Comparison of ENCODE assay signal across 8 cellular contexts in the genomic region with DNA sequence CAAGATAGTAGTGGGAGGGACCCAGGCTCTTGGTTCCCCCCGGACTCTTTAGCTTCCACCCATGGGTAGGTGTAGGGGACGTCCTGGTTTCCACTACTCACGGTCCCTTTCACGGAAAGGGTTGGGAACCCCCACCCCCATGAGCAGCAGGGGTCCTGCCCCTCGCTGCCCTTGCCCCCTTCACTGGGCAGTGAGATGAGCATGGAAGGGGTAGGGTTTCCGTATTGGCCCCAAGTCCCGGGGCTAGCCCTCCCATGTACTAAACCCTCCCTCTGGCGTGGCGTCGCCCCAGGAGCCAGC. TPM values are rescaled to one million over a fixed set of nuclear protein-coding genes. Genes with fewer than 3 reads are reported as not detected.
A peak's percentile ranks its signal among the peaks of the same experiment; 100 is the strongest.
DNase-seq lines count a peak whose midpoint lies in the region; ATAC-seq, FAIRE-seq and TF ChIP-seq lines count a peak whose summit lies in the region.

No MANE protein-coding gene starts in this region.

- ATAC-seq in pancreas (no peak), GM18861 (IDR thresholded peaks at IDR 0.05; ENCODE audit: unreplicated experiment) (no peak)

- TF ChIP-seq CTCF in AG10803 (conservative IDR thresholded peaks at IDR 0.05; ENCODE audit: low read length) (no peak), epithelial cell of proximal tubule (conservative IDR thresholded peaks at IDR 0.05; ENCODE audit: low read depth, low read length) (no peak), pancreas (IDR thresholded peaks at IDR 0.05) (no peak)

- DNase-seq in AG10803 (ENCODE audit: low read depth) = no peak
- no peak for DNase-seq in NT2/D1 (ENCODE audit: low read depth, low spot score)
- no peak for DNase-seq in epithelial cell of proximal tubule (ENCODE audit: low read depth)
- no peak for DNase-seq in pancreas
- no peak for DNase-seq in NCI-H2227 treated with DMSO at 0.1 percent for 48 hours (lab: John Stamatoyannopoulos, UW)
- DNase-seq in anterior cingulate cortex (lab: John Stamatoyannopoulos, UW) = no peak
- DNase-seq in NCI-H82 (lab: John Stamatoyannopoulos, UW) = no peak

- H3K4me1 ChIP-seq in NT2/D1 (ENCODE audit: insufficient read depth, insufficient read length) (peaks cover 12% of the 10 kb centered on the region), pancreas (no peaks in the 10 kb centered on the region)

- H3K27ac ChIP-seq in pancreas = no peak overlapping the region

- H3K4me3 ChIP-seq in AG10803 (ENCODE audit: low read length) (peak overlapping the region; percentile 98), NT2/D1 (ENCODE audit: insufficient read length, low read depth) (peak overlapping the region; percentile 79), epithelial cell of proximal tubule (ENCODE audit: low read depth, low read length) (peak overlapping the region; percentile 78), pancreas (peak overlapping the region in 3 of 4 donors; percentile 63 to 79 (median 71))

- H3K9me3 ChIP-seq in NT2/D1 (ENCODE audit: insufficient read depth, low read length) (no peaks in the 10 kb centered on the region), pancreas (no peaks in the 10 kb centered on the region)

- WGBS in pancreas, 2 donors = 4 to 6% methylated on average over 10 of the region's 10 CpGs

- H3K27me3 ChIP-seq in NT2/D1 (ENCODE audit: insufficient read depth, insufficient read length) (peaks cover 34% of the 10 kb centered on the region), pancreas (no peaks in the 10 kb centered on the region)

- FAIRE-seq in pancreas (lab: Jason Lieb, UNC) = no peak

- intact Hi-C loops in pancreas (cut with DNase I) = no loop called here

- peak overlapping the region; percentile 68 for H3K9ac ChIP-seq in NT2/D1 (ENCODE audit: insufficient read length, low read depth)

- H3K36me3 ChIP-seq in NT2/D1 (ENCODE audit: insufficient read depth, insufficient read length, low read length) (peaks cover 17% of the 10 kb centered on the region), pancreas (peaks cover 0 to 2% (median 0%) of the 10 kb centered on the region in 3 donors)

RNA-seq across cellular contexts. Expression of a gene that starts 12.7 kb away (rescaled TPM):
- total RNA-seq in epithelial cell of proximal tubule = under 0.01 TPM in 1 of 2 replicates, not detected in the other
- 1 to 10 TPM in 1 of 6 donors, under 1 TPM in 5; 0.24 to 1.2 (median 0.72) TPM for total RNA-seq in pancreas
- 1 to 10 TPM in 1 of 2 donors, under 1 TPM in 1; 0.87 to 3.0 TPM for polyA plus RNA-seq in pancreas

RNA-seq across cellular contexts. Expression of a gene that starts 19.0 kb away (rescaled TPM):
- total RNA-seq in epithelial cell of proximal tubule (31.6 and 40.4 TPM in 2 replicates), pancreas (10 to 100 TPM; 12.2 to 17.9 (median 14.5) TPM)
- 10 to 100 TPM; 13.0 to 29.8 TPM for polyA plus RNA-seq in pancreas

RNA-seq across cellular contexts. Expression of a gene that starts 26.3 kb away (rescaled TPM):
- total RNA-seq in epithelial cell of proximal tubule (178 and 363 TPM in 2 replicates), pancreas (10 to 100 TPM; 30.6 to 48.5 (median 40.3) TPM)
- polyA plus RNA-seq in pancreas = 10 to 100 TPM; 26.7 to 43.4 TPM

RNA-seq across cellular contexts. Expression of a gene that starts 29.1 kb away (rescaled TPM):
- total RNA-seq in epithelial cell of proximal tubule (4.5 and 4.7 TPM in 2 replicates), pancreas (10 to 100 TPM in 1 of 6 donors, 1 to 10 TPM in 5; 6.7 to 11.3 (median 7.6) TPM)
- 10 to 100 TPM; 17.2 to 32.5 TPM for polyA plus RNA-seq in pancreas

RNA-seq across cellular contexts. Expression of a gene that starts 31.9 kb away (rescaled TPM):
- total RNA-seq in epithelial cell of proximal tubule (92.7 and 101 TPM in 2 replicates), pancreas (100 to 1,000 TPM; 177 to 254 (median 196) TPM)
- polyA plus RNA-seq in pancreas = 100 to 1,000 TPM; 177 to 192 TPM
